19 cellular contexts compared by ENCODE assay signal in genomic region chr3:102141096-102141912, GRCh38.
DNase-seq lines count a peak whose midpoint lies in the region; ATAC-seq, FAIRE-seq and TF ChIP-seq lines count a peak whose summit lies in the region.
"Had no signal": no experiment of that assay in that cellular context is flagged by ENCODE, and none has a peak within 500 bp of the region (broad histone marks: within the 10 kb centered on the region; RNA-seq: fewer than 3 reads in every experiment).

No MANE protein-coding gene starts in this region.

- CTCF ChIA-PET in HepG2 (lab: Yijun Ruan, JAX; ENCODE audit: low intra/inter-chr PET ratio, low total read pairs), result no interaction called here

- H3K4me1 Mint-ChIP-seq in GM23338 (no peaks in the 10 kb centered on the region), brain (peaks cover 24% of the 10 kb centered on the region)

- H3K27me3 Mint-ChIP-seq in GM23338 (ENCODE audit: insufficient read depth, low read depth, poor library complexity) (peaks cover 1% of the 10 kb centered on the region), brain (peaks cover 6% of the 10 kb centered on the region)
- H3K27me3 Mint-ChIP-seq: activated T-cell treated with anti-CD3 and anti-CD28 coated beads, Interleukin-2, amount 50 U/mL, for 24 hours had no signal

- TF ChIP-seq RAD21 in HepG2 (CRISPR knock-in tag; IDR thresholded peaks at IDR 0.05), result no peak

- H3K79me2 ChIP-seq in GM23338 (replicated peaks; ENCODE audit: insufficient read depth) (no peaks in the 10 kb centered on the region), HepG2 (ENCODE audit: insufficient read depth, low read length) (no peaks in the 10 kb centered on the region)
- H3K79me2 ChIP-seq: parathyroid adenoma had no signal

- 0 out of 2 replicates have a peak overlapping the region, but pooled peaks have one; percentile 32 for H3K27ac Mint-ChIP-seq in GM23338
- H3K27ac Mint-ChIP-seq in brain, result peak overlapping the region in 3 of 5 experiments; percentile 9 to 43 (median 12)
- H3K27ac Mint-ChIP-seq: activated T-cell treated with anti-CD3 and anti-CD28 coated beads, Interleukin-2, amount 50 U/mL, for 24 hours; stimulated activated naive CD8-positive, alpha-beta T cell treated with anti-CD3 and anti-CD28 coated beads, Interleukin-15, amount 100 ng/mL, for 72 hours had no signal

- H3K9me2 ChIP-seq in GM23338 (ENCODE audit: insufficient read depth), result no peaks in the 10 kb centered on the region

- no peaks in the 10 kb centered on the region for H3F3A ChIP-seq in GM23338 (replicated peaks; ENCODE audit: low read depth)

- H3K9me3 ChIP-seq in cardiac muscle cell (ENCODE audit: low read depth), result no peaks in the 10 kb centered on the region
- H3K9me3 ChIP-seq in HepG2 (ENCODE audit: low read length), result no peaks in the 10 kb centered on the region
- H3K9me3 ChIP-seq: adrenal gland, Caco-2 had no signal

- H3K9me3 Mint-ChIP-seq in GM23338 (no peaks in the 10 kb centered on the region), brain (no peaks in the 10 kb centered on the region)
- H3K9me3 Mint-ChIP-seq: activated T-cell treated with anti-CD3 and anti-CD28 coated beads, Interleukin-2, amount 50 U/mL, for 24 hours; stimulated activated naive CD8-positive, alpha-beta T cell treated with anti-CD3 and anti-CD28 coated beads, Interleukin-15, amount 100 ng/mL, for 72 hours had no signal

- intact Hi-C loops in HepG2 (cut with micrococcal nuclease; ENCODE audit: unreplicated experiment), result no loop called here

- no peak for DNase-seq in GM23338 (ENCODE audit: low spot score)
- peak; percentile 2 to 71 for DNase-seq in cardiac muscle cell (ENCODE audit: low read depth in 1 of 2, low spot score in 1 of 2)
- DNase-seq in NCI-H128 (lab: John Stamatoyannopoulos, UW; ENCODE audit: unreplicated experiment), result no peak
- no peak for DNase-seq in HepG2 (ENCODE audit: low spot score)
- DNase-seq: activated CD4-positive, alpha-beta T cell treated with anti-CD3 and anti-CD28 coated beads, Interleukin-2, amount 50 U/mL, for 1 hour; activated T-cell treated with anti-CD3 and anti-CD28 coated beads, Interleukin-2, amount 50 U/mL, for 24 hours; adrenal gland; Caco-2; hypothalamus; left cardiac atrium; NCI-H1105; stimulated activated naive CD8-positive, alpha-beta T cell treated with anti-CD3 and anti-CD28 coated beads, Interleukin-15, amount 100 ng/mL, for 72 hours had no signal

- H3K36me3 ChIP-seq in GM23338 (ENCODE audit: insufficient read depth) (no peaks in the 10 kb centered on the region), cardiac muscle cell (no peaks in the 10 kb centered on the region), rectal smooth muscle tissue (ENCODE audit: control insufficient read depth, insufficient read depth, low read length) (no peaks in the 10 kb centered on the region), HepG2 (replicated peaks in 1 of 2; ENCODE audit: control insufficient read depth in 1 of 2, insufficient read depth in 2 of 2, low read length in 2 of 2) (no peaks in the 10 kb centered on the region)
- H3K36me3 ChIP-seq: adrenal gland had no signal

- in situ Hi-C loops in HepG2 (cut with HindIII; ENCODE audit: extremely low pct_ligation_motif_present, low pct_unique_long_range_greater_than_20kb), result no loop called here

- no peak overlapping the region for H3K9ac ChIP-seq in rectal smooth muscle tissue (ENCODE audit: low read length)
- no peak overlapping the region for H3K9ac ChIP-seq in HepG2 (ENCODE audit: insufficient read depth, low read depth, low read length)
- H3K9ac ChIP-seq: parathyroid adenoma had no signal

- H3K4me1 ChIP-seq in GM23338 (ENCODE audit: insufficient read depth), result no peaks in the 10 kb centered on the region
- peaks cover 10% of the 10 kb centered on the region for H3K4me1 ChIP-seq in cardiac muscle cell (ENCODE audit: low read depth)
- peaks cover 24% of the 10 kb centered on the region for H3K4me1 ChIP-seq in rectal smooth muscle tissue (ENCODE audit: control insufficient read depth, insufficient read depth, low read length)
- no peaks in the 10 kb centered on the region for H3K4me1 ChIP-seq in HepG2 (ENCODE audit: insufficient read depth, low read length)
- H3K4me1 ChIP-seq: adrenal gland, Caco-2, parathyroid adenoma had no signal

- peak overlapping the region; percentile 16; the same call in 1 of the 2 replicates for H2AFZ ChIP-seq in GM23338
- no peak overlapping the region for H2AFZ ChIP-seq in HepG2 (ENCODE audit: low read length)
- H2AFZ ChIP-seq: parathyroid adenoma had no signal

- TF ChIP-seq CTCF in GM23338 (conservative IDR thresholded peaks at IDR 0.05; ENCODE audit: low read depth in 2 of 2) (no peak), brain (conservative IDR thresholded peaks at IDR 0.05) (no peak), cardiac muscle cell (IDR thresholded peaks at IDR 0.05; ENCODE audit: low read depth, low read length) (no peak), HepG2 (CRISPR knock-in tag; IDR thresholded peaks at IDR 0.05) (no peak)

- TF ChIP-seq EP300 in HepG2 (IDR thresholded peaks at IDR 0.05; ENCODE audit: low read depth in 2 of 2, low read length in 2 of 2) (no peak), HepG2 (CRISPR knock-in tag; IDR thresholded peaks at IDR 0.05; ENCODE audit: borderline replicate concordance) (no peak)

- ATAC-seq in GM23338 (no peak), GM18861 (IDR thresholded peaks at IDR 0.05; ENCODE audit: unreplicated experiment) (no peak), HepG2 (no peak), HG03025 (IDR thresholded peaks at IDR 0.05; ENCODE audit: low FRiP score, unreplicated experiment) (no peak)
- ATAC-seq: K562; stimulated activated naive CD8-positive, alpha-beta T cell treated with anti-CD3 and anti-CD28 coated beads, Interleukin-15, amount 100 ng/mL, for 72 hours had no signal

- BruUV-seq in HepG2 (replicated peaks; lab: Mats Ljungman, UMichigan), result no TSS peak

- no peak for FAIRE-seq in HepG2 (lab: Jason Lieb, UNC)
- FAIRE-seq: colon, K562 had no signal

- WGBS in HepG2 (ENCODE audit: low lambda C conversion rate), result 16% methylated on average over 5 of the region's 5 CpGs

- H3K4me2 ChIP-seq in GM23338 (no peak overlapping the region), HepG2 (ENCODE audit: low read depth, low read length) (no peak overlapping the region)

- H3K4me3 ChIP-seq in GM23338 (no peak overlapping the region), cardiac muscle cell (no peak overlapping the region), rectal smooth muscle tissue (ENCODE audit: low read length) (no peak overlapping the region), HepG2 (replicated peaks in 1 of 3; ENCODE audit: insufficient read depth in 1 of 3, low read depth in 2 of 3, low read length in 3 of 3) (no peak overlapping the region)
- H3K4me3 ChIP-seq: adrenal gland, K562 had no signal

- H3K27ac ChIP-seq in GM23338 (ENCODE audit: low read depth), result no peak overlapping the region
- peak overlapping the region; percentile 25 for H3K27ac ChIP-seq in cardiac muscle cell
- H3K27ac ChIP-seq in rectal smooth muscle tissue (ENCODE audit: low read depth, low read length), result peak overlapping the region; percentile 40
- H3K27ac ChIP-seq in HepG2 (ENCODE audit: extremely low read length, insufficient read depth, low read length), result no peak overlapping the region
- H3K27ac ChIP-seq: adrenal gland, parathyroid adenoma had no signal

- H3K4me3 Mint-ChIP-seq in GM23338 (no peak overlapping the region), brain (peak overlapping the region in 2 of 5 experiments; percentile 0 to 1)
- H3K4me3 Mint-ChIP-seq: activated T-cell treated with anti-CD3 and anti-CD28 coated beads, Interleukin-2, amount 50 U/mL, for 24 hours; stimulated activated naive CD8-positive, alpha-beta T cell treated with anti-CD3 and anti-CD28 coated beads, Interleukin-15, amount 100 ng/mL, for 72 hours had no signal

- H4K20me1 ChIP-seq in GM23338 (replicated peaks; ENCODE audit: insufficient read depth), result no peaks in the 10 kb centered on the region
- no peaks in the 10 kb centered on the region for H4K20me1 ChIP-seq in HepG2 (ENCODE audit: insufficient read depth, low read length)

- no peaks in the 10 kb centered on the region for H3K27me3 ChIP-seq in GM23338 (ENCODE audit: insufficient read depth)
- no peaks in the 10 kb centered on the region for H3K27me3 ChIP-seq in cardiac muscle cell
- H3K27me3 ChIP-seq in rectal smooth muscle tissue (ENCODE audit: control insufficient read depth, insufficient read depth, low read length), result no peaks in the 10 kb centered on the region
- no peaks in the 10 kb centered on the region for H3K27me3 ChIP-seq in HepG2 (ENCODE audit: control insufficient read depth in 1 of 2, insufficient read depth in 2 of 2, low read length in 2 of 2)
- H3K27me3 ChIP-seq: adrenal gland had no signal

- H3K36me3 Mint-ChIP-seq in GM23338 (ENCODE audit: low read depth) (no peaks in the 10 kb centered on the region), brain (no peaks in the 10 kb centered on the region)

- TF ChIP-seq POLR2A in HepG2 (IDR thresholded peaks at IDR 0.05; ENCODE audit: insufficient read depth in 1 of 2, low read depth in 2 of 2, low read length in 2 of 2), result no peak

- POLR2A ChIA-PET in HepG2 (lab: Yijun Ruan, JAX), result no interaction called here

TF ChIP-seq in GM23338, 12 proteins besides CTCF, POLR2A, EP300 and RAD21 (continues in another document):
- TF ChIP-seq ETS1 (IDR thresholded peaks at IDR 0.05) (no peak), JUNB (IDR thresholded peaks at IDR 0.05; ENCODE audit: unreplicated experiment) (no peak), ZNF331 (CRISPR knock-in tag; IDR thresholded peaks at IDR 0.05; ENCODE audit: low read depth) (no peak)

TF ChIP-seq in HepG2, 621 proteins besides CTCF, POLR2A, EP300 and RAD21 (continues in another document):
- no peak for TF ChIP-seq SRSF9 (IDR thresholded peaks at IDR 0.05; ENCODE audit: borderline replicate concordance, insufficient read depth, low read depth, low read length, poor library complexity, severe bottlenecking)
- no peak for TF ChIP-seq SNAPC5 (CRISPR knock-in tag; IDR thresholded peaks at IDR 0.05; ENCODE audit: borderline replicate concordance)
- TF ChIP-seq CCDC6 (CRISPR knock-in tag; IDR thresholded peaks at IDR 0.05), result no peak
- TF ChIP-seq ZNF20 (CRISPR knock-in tag; IDR thresholded peaks at IDR 0.05), result no peak
- TF ChIP-seq, protein P1, sequence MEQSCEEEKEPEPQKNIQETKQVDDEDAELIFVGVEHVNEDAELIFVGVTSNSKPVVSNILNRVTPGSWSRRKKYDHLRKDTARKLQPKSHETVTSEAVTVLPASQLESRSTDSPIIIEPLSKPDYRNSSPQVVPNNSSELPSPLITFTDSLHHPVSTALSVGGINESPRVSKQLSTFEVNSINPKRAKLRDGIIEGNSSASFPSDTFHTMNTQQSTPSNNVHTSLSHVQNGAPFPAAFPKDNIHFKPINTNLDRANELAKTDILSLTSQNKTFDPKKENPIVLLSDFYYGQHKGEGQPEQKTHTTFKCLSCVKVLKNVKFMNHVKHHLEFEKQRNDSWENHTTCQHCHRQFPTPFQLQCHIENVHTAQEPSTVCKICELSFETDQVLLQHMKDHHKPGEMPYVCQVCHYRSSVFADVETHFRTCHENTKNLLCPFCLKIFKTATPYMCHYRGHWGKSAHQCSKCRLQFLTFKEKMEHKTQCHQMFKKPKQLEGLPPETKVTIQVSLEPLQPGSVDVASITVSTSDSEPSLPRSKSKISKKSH (CRISPR knock-in tag; IDR thresholded peaks at IDR 0.05; ENCODE audit: borderline replicate concordance), result no peak

Comparison
In these comparisons a context has a peak if more than half of its experiments do, and no peak if none do; other contexts are left out.
1. DNase-seq: peak in cardiac muscle cell (2 of 2); none in GM23338 (single experiment), NCI-H128 (single experiment) and HepG2 (single experiment).
2. H3K27ac ChIP-seq: peak in cardiac muscle cell (single experiment) and rectal smooth muscle tissue (single experiment); none in GM23338 (single experiment) and HepG2 (single experiment).